ENCODE assay signal across 8 cellular contexts in genomic region chr1:228084325-228084724, GRCh38. TPM values are rescaled to one million over a fixed set of nuclear protein-coding genes. Genes with fewer than 3 reads are reported as not detected.
DNase-seq lines count a peak whose midpoint lies in the region; ATAC-seq and TF ChIP-seq lines count a peak whose summit lies in the region.

No MANE protein-coding gene starts in this region.

- peak overlapping the region; percentile 48 to 97 (median 94) for H3K27ac Mint-ChIP-seq in naive thymus-derived CD4-positive, alpha-beta T cell

- ATAC-seq in naive thymus-derived CD4-positive, alpha-beta T cell, result no peak
- ATAC-seq in HG02642 (IDR thresholded peaks at IDR 0.05; ENCODE audit: poor library complexity, unreplicated experiment) (no peak), HG03521 (IDR thresholded peaks at IDR 0.05; ENCODE audit: unreplicated experiment) (no peak), GM21447 (IDR thresholded peaks at IDR 0.05; ENCODE audit: unreplicated experiment) (no peak)

- H3K27ac ChIP-seq in OCI-LY7 (ENCODE audit: low read depth, low read length, poor library complexity, severe bottlenecking) (no peak overlapping the region), duodenal mucosa (ENCODE audit: low read depth, low read length) (peak overlapping the region; percentile 98)
- H3K27ac ChIP-seq in naive thymus-derived CD4-positive, alpha-beta T cell (ENCODE audit: low read depth, low read length), result peak overlapping the region; percentile 97

- peaks cover 49% of the 10 kb centered on the region for H3K4me1 ChIP-seq in OCI-LY7 (ENCODE audit: insufficient read depth, low read length, poor library complexity, severe bottlenecking)
- peaks cover 61 to 66% of the 10 kb centered on the region in 2 donors for H3K4me1 ChIP-seq in duodenal mucosa (ENCODE audit: control insufficient read depth in 1 of 2, insufficient read depth in 2 of 2, low read length in 2 of 2)
- H3K4me1 ChIP-seq in naive thymus-derived CD4-positive, alpha-beta T cell (ENCODE audit: control insufficient read depth in 2 of 2, insufficient read depth in 2 of 2, low read length in 2 of 2), result peaks cover 61 to 63% of the 10 kb centered on the region in 2 donors

- H3K9me2 ChIP-seq in OCI-LY7 (ENCODE audit: insufficient read depth, low read length), result no peaks in the 10 kb centered on the region

- POLR2A ChIA-PET in OCI-LY7 (lab: Charles Lee), result interaction anchor here (0.7 to 1.1 kb wide), 2 partner anchors 21 to 81 kb away, joined by 3 to 9 read pairs; partner anchors contain the start of gene IBA57
- POLR2A ChIA-PET in naive thymus-derived CD4-positive, alpha-beta T cell (lab: Charles Lee), result interaction anchor here (0.9 to 2.4 kb wide), 4 partner anchors 14 to 81 kb away, joined by 4 to 10 read pairs (median 6); partner anchors contain the start of genes IBA57 and MRPL55

- H3K36me3 Mint-ChIP-seq in naive thymus-derived CD4-positive, alpha-beta T cell, result peaks cover 0 to 19% (median 0%) of the 10 kb centered on the region in 5 donors

- peak overlapping the region; percentile 89 to 97 (median 95) for H3K4me3 Mint-ChIP-seq in naive thymus-derived CD4-positive, alpha-beta T cell

- peaks cover 94% of the 10 kb centered on the region for H3K79me2 ChIP-seq in OCI-LY7 (ENCODE audit: insufficient read depth, low read depth, low read length)

- no peaks in the 10 kb centered on the region for H3K27me3 ChIP-seq in duodenal mucosa (ENCODE audit: control insufficient read depth in 1 of 2, insufficient read depth in 2 of 2, low read length in 2 of 2)
- H3K27me3 ChIP-seq in naive thymus-derived CD4-positive, alpha-beta T cell (ENCODE audit: control insufficient read depth in 2 of 2, insufficient read depth in 2 of 2, low read length in 2 of 2), result no peaks in the 10 kb centered on the region

- H3K36me3 ChIP-seq in OCI-LY7 (ENCODE audit: insufficient read depth, low read length), result peaks cover 63% of the 10 kb centered on the region
- peaks cover 9 to 14% of the 10 kb centered on the region in 2 donors for H3K36me3 ChIP-seq in duodenal mucosa (ENCODE audit: control insufficient read depth in 1 of 2, insufficient read depth in 2 of 2, low read length in 2 of 2)
- peaks cover 0 to 11% (median 0%) of the 10 kb centered on the region in 3 experiments for H3K36me3 ChIP-seq in naive thymus-derived CD4-positive, alpha-beta T cell (ENCODE audit: control insufficient read depth in 2 of 3, insufficient read depth in 3 of 3, low read length in 3 of 3)

- TF ChIP-seq CTCF in OCI-LY7 (conservative IDR thresholded peaks at IDR 0.05; ENCODE audit: low read length), result no peak

- DNase-seq in EL (peak; percentile 78), OCI-LY7 (ENCODE audit: low spot score) (no peak)
- no peak for DNase-seq in naive thymus-derived CD4-positive, alpha-beta T cell
- no peak for DNase-seq in stimulated activated CD4-positive, alpha-beta T cell treated with anti-CD3 and anti-CD28 coated beads, Interleukin-12 subunit alpha, Interleukin-12 subunit beta, amount 100 ng/mL, for 4 hours

- CTCF ChIA-PET in OCI-LY7 (lab: Charles Lee; ENCODE audit: unreplicated experiment), result no interaction called here
- CTCF ChIA-PET in naive thymus-derived CD4-positive, alpha-beta T cell (lab: Charles Lee), result interaction anchor here (0.7 kb wide), 1 partner anchor 20 kb away, joined by 3 read pairs; no protein-coding TSS in a partner anchor

- peak overlapping the region; percentile 84 for H3K4me3 ChIP-seq in OCI-LY7 (ENCODE audit: low read depth, low read length, poor library complexity, severe bottlenecking)
- peak overlapping the region; percentile 97 to 98 for H3K4me3 ChIP-seq in duodenal mucosa (ENCODE audit: low read depth in 1 of 2, low read length in 2 of 2)
- peak overlapping the region; percentile 87 for H3K4me3 ChIP-seq in naive thymus-derived CD4-positive, alpha-beta T cell (ENCODE audit: low read length)

- H4K20me1 ChIP-seq in OCI-LY7 (ENCODE audit: insufficient read depth, low read length), result peaks cover 61% of the 10 kb centered on the region

- H2AFZ ChIP-seq in OCI-LY7 (ENCODE audit: low read length), result no peak overlapping the region

- H3K27me3 Mint-ChIP-seq in naive thymus-derived CD4-positive, alpha-beta T cell, result no peaks in the 10 kb centered on the region

- peak overlapping the region; percentile 99 for H3K9ac ChIP-seq in duodenal mucosa (ENCODE audit: low read depth in 1 of 2, low read length in 2 of 2)

- intact Hi-C loops in OCI-LY7 (cut with micrococcal nuclease; ENCODE audit: unreplicated experiment), result loop anchor here (1.0 to 5.0 kb wide), 3 partner anchors 18 to 297 kb away; partner anchors contain the start of gene IBA57
- intact Hi-C loops in naive thymus-derived CD4-positive, alpha-beta T cell (cut with micrococcal nuclease), result loop anchor here in 1 of 2 donors (10.0 kb wide), 2 partner anchors 1140 to 1350 kb away; partner anchors contain the start of genes COQ8A and ITPKB

- H3K9me3 ChIP-seq in OCI-LY7 (ENCODE audit: low read length) (no peaks in the 10 kb centered on the region), duodenal mucosa (ENCODE audit: control insufficient read depth in 1 of 2, low read length in 2 of 2) (no peaks in the 10 kb centered on the region)
- no peaks in the 10 kb centered on the region for H3K9me3 ChIP-seq in naive thymus-derived CD4-positive, alpha-beta T cell (ENCODE audit: control insufficient read depth in 2 of 3, low read length in 3 of 3)

- BruUV-seq in OCI-LY7 (replicated peaks; lab: Mats Ljungman, UMichigan), result TSS peak; percentile 55

- H3K4me1 Mint-ChIP-seq in naive thymus-derived CD4-positive, alpha-beta T cell, result peaks cover 53 to 78% (median 64%) of the 10 kb centered on the region in 7 donors

- H3K9me3 Mint-ChIP-seq in naive thymus-derived CD4-positive, alpha-beta T cell, result no peaks in the 10 kb centered on the region

- H3K4me2 ChIP-seq in OCI-LY7 (ENCODE audit: low read length), result peak overlapping the region; percentile 100

RNA-seq across cellular contexts. Expression of gene ARF1, which starts 1.8 kb away (rescaled TPM):
- total RNA-seq in OCI-LY7 (2014; rRNA removed; shearing (Covaris generic)), result 125 and 163 TPM in 2 replicates
- total RNA-seq in OCI-LY7 (2022), result 311 and 322 TPM in 2 replicates
- total RNA-seq in naive thymus-derived CD4-positive, alpha-beta T cell, result 100 to 1,000 TPM; 198 to 390 (median 259) TPM
- 100 to 1,000 TPM; 382 to 434 TPM for polyA plus RNA-seq in naive thymus-derived CD4-positive, alpha-beta T cell

RNA-seq across cellular contexts. Expression of gene C1orf35, which starts 18.8 kb away (rescaled TPM):
- total RNA-seq in OCI-LY7 (2014; rRNA removed; shearing (Covaris generic)), result 33.3 and 33.4 TPM in 2 replicates
- 30.7 and 32.2 TPM in 2 replicates for total RNA-seq in OCI-LY7 (2022)
- 10 to 100 TPM; 16.8 to 31.8 (median 27.8) TPM for total RNA-seq in naive thymus-derived CD4-positive, alpha-beta T cell
- polyA plus RNA-seq in naive thymus-derived CD4-positive, alpha-beta T cell, result 10 to 100 TPM; 21.9 to 33.0 TPM

RNA-seq across cellular contexts. Expression of gene MRPL55, which starts 24.8 kb away (rescaled TPM):
- total RNA-seq in OCI-LY7 (2014; rRNA removed; shearing (Covaris generic)), result 92.8 and 99.5 TPM in 2 replicates
- total RNA-seq in OCI-LY7 (2022), result 46.3 and 50.0 TPM in 2 replicates
- total RNA-seq in naive thymus-derived CD4-positive, alpha-beta T cell, result 10 to 100 TPM; 34.3 to 79.3 (median 65.2) TPM
- polyA plus RNA-seq in naive thymus-derived CD4-positive, alpha-beta T cell, result 100 to 1,000 TPM; 132 to 149 TPM

RNA-seq across cellular contexts. Expression of gene GUK1, which starts 55.8 kb away (rescaled TPM):
- total RNA-seq in OCI-LY7 (2014; rRNA removed; shearing (Covaris generic)), result 197 and 201 TPM in 2 replicates
- 131 and 154 TPM in 2 replicates for total RNA-seq in OCI-LY7 (2022)
- total RNA-seq in naive thymus-derived CD4-positive, alpha-beta T cell, result 100 to 1,000 TPM; 145 to 309 (median 279) TPM
- 100 to 1,000 TPM; 278 to 315 TPM for polyA plus RNA-seq in naive thymus-derived CD4-positive, alpha-beta T cell
